8 cellular contexts compared by ENCODE assay signal in the genomic region with DNA sequence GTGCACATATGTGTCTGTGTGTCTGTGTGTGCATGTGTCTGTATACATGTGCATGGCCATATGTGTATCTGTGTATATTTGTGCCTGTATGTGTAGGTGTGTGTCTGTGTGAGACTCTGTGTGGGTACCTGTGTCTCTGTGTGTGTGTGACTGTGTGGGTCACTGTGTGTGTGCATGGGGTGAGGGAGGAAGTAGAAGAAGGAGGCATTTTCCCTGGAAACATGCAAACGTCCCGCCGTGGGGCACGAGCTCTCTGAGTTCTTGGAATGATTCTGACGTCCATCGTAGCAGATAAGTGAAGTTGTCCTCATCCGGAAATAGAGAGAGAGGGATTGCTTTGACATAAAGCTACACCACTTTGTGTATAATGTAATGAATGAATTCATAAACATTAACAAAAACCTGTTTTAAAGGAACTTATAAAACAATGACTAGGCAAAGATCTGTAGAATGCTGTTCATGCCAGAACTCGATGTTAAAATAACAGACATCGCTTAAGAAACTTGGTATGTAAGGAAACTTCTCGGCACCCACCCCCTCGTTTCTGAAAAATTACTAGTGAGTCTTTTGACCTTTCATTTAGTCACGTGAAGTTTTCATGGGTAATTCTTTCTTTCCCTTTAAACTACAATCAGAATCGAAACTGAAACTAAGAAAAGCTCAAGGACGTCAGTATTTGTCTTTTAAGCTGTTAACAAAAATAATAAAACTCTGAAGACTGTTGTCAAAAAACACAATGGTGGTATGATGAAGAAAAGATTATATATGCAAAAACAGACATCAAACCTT. TPM values are rescaled to one million over a fixed set of nuclear protein-coding genes. Genes with fewer than 3 reads are reported as not detected.
A peak's percentile ranks its signal among the peaks of the same experiment; 100 is the strongest.
DNase-seq lines count a peak whose midpoint lies in the region; ATAC-seq and TF ChIP-seq lines count a peak whose summit lies in the region.

No MANE protein-coding gene starts in this region.

- no peak for TF ChIP-seq POLR2A in gastrocnemius medialis (IDR thresholded peaks at IDR 0.05)

- intact Hi-C loops in gastrocnemius medialis (cut with DNase I; ENCODE audit: low total_unique reads), result loop anchor here (5.0 to 10.0 kb wide), 3 partner anchors 84 to 849 kb away; no protein-coding TSS in a partner anchor

- H3K79me2 ChIP-seq in KMS-11 (ENCODE audit: insufficient read depth, low read depth), result no peaks in the 10 kb centered on the region

- no peaks in the 10 kb centered on the region for H4K20me1 ChIP-seq in KMS-11 (ENCODE audit: insufficient read depth)

- TF ChIP-seq CTCF in KMS-11 (conservative IDR thresholded peaks at IDR 0.05; ENCODE audit: low read depth, low read length) (no peak), gastrocnemius medialis (IDR thresholded peaks at IDR 0.05 in 4 of 5, conservative IDR thresholded peaks at IDR 0.05 in 1 of 5) (no peak)

- H2AFZ ChIP-seq in KMS-11 (ENCODE audit: low read depth), result peak overlapping the region; percentile 21

- no peaks in the 10 kb centered on the region for H3K9me3 ChIP-seq in gastrocnemius medialis

- DNase-seq in ELR (ENCODE audit: low read depth), result peak; percentile 81
- peak; percentile 35 for DNase-seq in activated T-helper 9 cell treated with anti-CD3 and anti-CD28 coated beads, Interleukin-2, amount 50 U/mL, for 16 hours (ENCODE audit: low read depth)
- peak; percentile 38 for DNase-seq in globus pallidus (ENCODE audit: low spot score)
- DNase-seq in gastrocnemius medialis, result no peak
- no peak for DNase-seq in NCI-H1694 treated with DMSO at 0.1 percent for 48 hours (lab: John Stamatoyannopoulos, UW)

- in situ Hi-C loops in gastrocnemius medialis (cut with MboI; ENCODE audit: low sequenced_read_pairs in 4 of 4), result no loop called here

- no peak for ATAC-seq in gastrocnemius medialis
- no peak for ATAC-seq in GM21825 (IDR thresholded peaks at IDR 0.05; ENCODE audit: unreplicated experiment)
- ATAC-seq in GM21529 (IDR thresholded peaks at IDR 0.05; ENCODE audit: unreplicated experiment), result no peak

- 0 out of 2 replicates have a peak overlapping the region, but pooled peaks have one; percentile 6 for H3K9ac ChIP-seq in KMS-11

- no peak overlapping the region for H3K4me3 ChIP-seq in KMS-11 (IDR thresholded peaks at IDR 0.05; ENCODE audit: insufficient read depth, low read depth, low read length)
- peak overlapping the region; percentile 50 to 62 (median 58) for H3K4me3 ChIP-seq in gastrocnemius medialis

- no peaks in the 10 kb centered on the region for H3K36me3 ChIP-seq in KMS-11 (ENCODE audit: insufficient read depth)
- no peaks in the 10 kb centered on the region for H3K36me3 ChIP-seq in gastrocnemius medialis

- H3K27me3 ChIP-seq in KMS-11 (ENCODE audit: insufficient read depth, low read depth), result no peaks in the 10 kb centered on the region
- no peaks in the 10 kb centered on the region for H3K27me3 ChIP-seq in gastrocnemius medialis

- peak overlapping the region; percentile 39 for H3K4me2 ChIP-seq in KMS-11

- H3K4me1 ChIP-seq in KMS-11 (ENCODE audit: low read depth, poor library complexity, severe bottlenecking), result peaks cover 43% of the 10 kb centered on the region
- H3K4me1 ChIP-seq in gastrocnemius medialis, result peaks cover 33 to 36% of the 10 kb centered on the region in 2 donors

- H3K27ac ChIP-seq in KMS-11 (no peak overlapping the region), gastrocnemius medialis (peak overlapping the region; percentile 73 to 92 (median 89))

RNA-seq across cellular contexts. Expression of gene KLF6, which starts 43.6 kb away (rescaled TPM):
- total RNA-seq in gastrocnemius medialis, result 10 to 100 TPM; 23.3 to 84.7 (median 49.8) TPM

Comparison
In these comparisons a context has a peak if more than half of its experiments do, and no peak if none do; other contexts are left out.
1. DNase-seq: peak in ELR (single experiment), activated T-helper 9 cell treated with anti-CD3 and anti-CD28 coated beads, Interleukin-2, amount 50 U/mL, for 16 hours (single experiment) and globus pallidus (single experiment); none in gastrocnemius medialis (0 of 2) and NCI-H1694 treated with DMSO at 0.1 percent for 48 hours (single experiment).